In the genomic region with DNA sequence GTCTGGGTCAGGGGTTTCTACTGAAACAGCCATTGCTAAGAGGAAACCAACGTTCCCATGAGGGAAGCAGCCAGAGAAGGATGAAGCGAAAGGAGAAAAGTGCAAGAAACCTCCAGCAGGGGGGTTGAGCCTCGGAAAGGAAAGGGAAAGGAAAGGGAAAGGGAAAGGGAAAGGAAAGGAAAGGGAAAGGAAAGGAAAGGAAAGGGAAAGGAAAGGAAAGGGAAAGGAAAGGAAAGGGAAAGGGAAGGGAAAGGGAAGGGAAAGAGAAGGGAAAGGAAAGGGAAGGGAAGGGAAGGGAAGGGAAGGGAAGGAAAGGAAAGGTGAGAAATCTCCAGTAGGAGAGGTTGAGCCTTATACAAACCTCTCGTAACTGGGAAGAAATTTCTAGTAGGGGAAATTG, we compare ENCODE assay signal across 1 cellular context.
TF ChIP-seq lines count a peak whose summit lies in the region.

No MANE protein-coding gene starts in this region.

TF ChIP-seq in H1, 55 proteins besides CTCF, POLR2A, EP300 and RAD21:
- TF ChIP-seq EGR1 (IDR thresholded peaks at IDR 0.05; ENCODE audit: borderline replicate concordance, low read depth, low read length), result 0 out of 2 replicates have a peak, but pooled peaks have one; percentile 13
